33 cellular contexts compared by ENCODE assay signal in genomic region chr5:76487784-76488183, GRCh38.
"Had no signal": no experiment of that assay in that cellular context is flagged by ENCODE, and none has a peak within 500 bp of the region (broad histone marks: within the 10 kb centered on the region; RNA-seq: fewer than 3 reads in every experiment).

No MANE protein-coding gene starts in this region.

- DNase-seq: activated CD4-positive, alpha-beta memory T cell treated with anti-CD3 and anti-CD28 coated beads for 36 hours; activated CD4-positive, alpha-beta T cell treated with anti-CD3 and anti-CD28 coated beads for 36 hours; activated CD4-positive, alpha-beta T cell treated with anti-CD3 and anti-CD28 coated beads, Interleukin-2, amount 10 ng/mL, durations not matched to agents 24 days and 14 days; activated CD4-positive, CD25-positive, alpha-beta regulatory T cell; activated CD4-positive, CD25-positive, alpha-beta regulatory T cell treated with anti-CD3 and anti-CD28 coated beads, Interleukin-2, amount 50 U/mL, for 72 hours; activated CD8-positive, alpha-beta memory T cell treated with anti-CD3 and anti-CD28 coated beads, Interleukin-2, amount 50 U/mL, for 48 hours; activated effector memory CD4-positive, alpha-beta T cell treated with Interleukin-2 at 50 U/mL for 16 hours; activated gamma-delta T cell treated with Interleukin-2 at 50 U/mL for 16 hours; activated naive CD4-positive, alpha-beta T cell treated with anti-CD3 and anti-CD28 coated beads, Interleukin-2, amount 50 U/mL, for 16 hours; activated naive CD4-positive, alpha-beta T cell treated with Interleukin-2 at 50 U/mL for 16 hours; activated T-cell treated with anti-CD3 and anti-CD28 coated beads for 4 hours; activated T-cell treated with anti-CD3 and anti-CD28 coated beads, Interleukin-2, amount 50 U/mL, for 24 hours; activated T-cell treated with anti-CD3 and anti-CD28 coated beads, Interleukin-2, amount 50 U/mL, for 72 hours; amniotic stem cell; anterior cingulate cortex; brain microvascular endothelial cell; cortex of kidney; dermis blood vessel endothelial cell; effector CD4-positive, alpha-beta T cell; effector memory CD8-positive, alpha-beta T cell; foreskin keratinocyte; gastrocnemius medialis; glutamatergic neuron; heart left ventricle; hypothalamus; T1000 had no signal

- H3K4me1 ChIP-seq: esophagus muscularis mucosa, foreskin keratinocyte, gastrocnemius medialis, heart left ventricle had no signal

- H3K4me3 Mint-ChIP-seq: activated CD4-positive, alpha-beta memory T cell treated with anti-CD3 and anti-CD28 coated beads for 36 hours; activated CD4-positive, alpha-beta T cell treated with anti-CD3 and anti-CD28 coated beads for 36 hours; activated CD4-positive, alpha-beta T cell treated with anti-CD3 and anti-CD28 coated beads, Interleukin-2, amount 10 ng/mL, durations not matched to agents 24 days and 14 days; activated naive CD8-positive, alpha-beta T cell; activated T-cell treated with anti-CD3 and anti-CD28 coated beads, Interleukin-2, amount 50 U/mL, for 24 hours; activated T-cell treated with anti-CD3 and anti-CD28 coated beads, Interleukin-2, amount 50 U/mL, for 72 hours; central memory CD8-positive, alpha-beta T cell; effector memory CD8-positive, alpha-beta T cell; T-helper 2 cell treated with Interferon-gamma antibody and Interleukin-4, amounts not matched to agents 5 μg/mL and 100 μg/mL, for 36 hours had no signal

- H3K27me3 ChIP-seq: brain microvascular endothelial cell, esophagus muscularis mucosa, gastrocnemius medialis had no signal

- H3K27ac ChIP-seq: brain microvascular endothelial cell, esophagus muscularis mucosa, foreskin keratinocyte, gastrocnemius medialis, heart left ventricle had no signal

- ATAC-seq: activated CD4-positive, alpha-beta T cell treated with anti-CD3 and anti-CD28 coated beads for 36 hours; activated T-cell treated with anti-CD3 and anti-CD28 coated beads, Interleukin-2, amount 50 U/mL, for 72 hours; effector memory CD8-positive, alpha-beta T cell; foreskin keratinocyte; gastrocnemius medialis; heart left ventricle had no signal

- H3K9me3 ChIP-seq: esophagus muscularis mucosa, gastrocnemius medialis, heart left ventricle had no signal

- H3K27me3 Mint-ChIP-seq: activated CD4-positive, alpha-beta memory T cell treated with anti-CD3 and anti-CD28 coated beads for 36 hours; activated CD4-positive, alpha-beta T cell treated with anti-CD3 and anti-CD28 coated beads for 36 hours; activated CD4-positive, alpha-beta T cell treated with anti-CD3 and anti-CD28 coated beads, Interleukin-2, amount 10 ng/mL, durations not matched to agents 24 days and 14 days; activated naive CD8-positive, alpha-beta T cell; activated T-cell treated with anti-CD3 and anti-CD28 coated beads, Interleukin-2, amount 50 U/mL, for 24 hours; central memory CD8-positive, alpha-beta T cell; effector memory CD8-positive, alpha-beta T cell had no signal

- FAIRE-seq: astrocyte, bronchial epithelial cell, colon had no signal

- H3K9me3 Mint-ChIP-seq: activated CD4-positive, alpha-beta memory T cell treated with anti-CD3 and anti-CD28 coated beads for 36 hours; activated CD4-positive, alpha-beta T cell treated with anti-CD3 and anti-CD28 coated beads, Interleukin-2, amount 10 ng/mL, durations not matched to agents 24 days and 14 days; activated T-cell treated with anti-CD3 and anti-CD28 coated beads, Interleukin-2, amount 50 U/mL, for 24 hours; activated T-cell treated with anti-CD3 and anti-CD28 coated beads, Interleukin-2, amount 50 U/mL, for 72 hours; central memory CD8-positive, alpha-beta T cell; effector memory CD8-positive, alpha-beta T cell; T-helper 2 cell treated with Interferon-gamma antibody and Interleukin-4, amounts not matched to agents 5 μg/mL and 100 μg/mL, for 36 hours had no signal

- H3K27ac Mint-ChIP-seq: activated CD4-positive, alpha-beta memory T cell treated with anti-CD3 and anti-CD28 coated beads for 36 hours; activated CD4-positive, alpha-beta T cell treated with anti-CD3 and anti-CD28 coated beads for 36 hours; activated CD4-positive, alpha-beta T cell treated with anti-CD3 and anti-CD28 coated beads, Interleukin-2, amount 10 ng/mL, durations not matched to agents 24 days and 14 days; activated naive CD8-positive, alpha-beta T cell; activated T-cell treated with anti-CD3 and anti-CD28 coated beads, Interleukin-2, amount 50 U/mL, for 24 hours; activated T-cell treated with anti-CD3 and anti-CD28 coated beads, Interleukin-2, amount 50 U/mL, for 72 hours; T-helper 2 cell treated with Interferon-gamma antibody and Interleukin-4, amounts not matched to agents 5 μg/mL and 100 μg/mL, for 36 hours had no signal

- H3K36me3 ChIP-seq: brain microvascular endothelial cell, esophagus muscularis mucosa, gastrocnemius medialis, heart left ventricle had no signal

- H3K4me3 ChIP-seq: esophagus muscularis mucosa, gastrocnemius medialis, heart left ventricle had no signal
